ENCODE assay signal across 9 cellular contexts in the genomic region with DNA sequence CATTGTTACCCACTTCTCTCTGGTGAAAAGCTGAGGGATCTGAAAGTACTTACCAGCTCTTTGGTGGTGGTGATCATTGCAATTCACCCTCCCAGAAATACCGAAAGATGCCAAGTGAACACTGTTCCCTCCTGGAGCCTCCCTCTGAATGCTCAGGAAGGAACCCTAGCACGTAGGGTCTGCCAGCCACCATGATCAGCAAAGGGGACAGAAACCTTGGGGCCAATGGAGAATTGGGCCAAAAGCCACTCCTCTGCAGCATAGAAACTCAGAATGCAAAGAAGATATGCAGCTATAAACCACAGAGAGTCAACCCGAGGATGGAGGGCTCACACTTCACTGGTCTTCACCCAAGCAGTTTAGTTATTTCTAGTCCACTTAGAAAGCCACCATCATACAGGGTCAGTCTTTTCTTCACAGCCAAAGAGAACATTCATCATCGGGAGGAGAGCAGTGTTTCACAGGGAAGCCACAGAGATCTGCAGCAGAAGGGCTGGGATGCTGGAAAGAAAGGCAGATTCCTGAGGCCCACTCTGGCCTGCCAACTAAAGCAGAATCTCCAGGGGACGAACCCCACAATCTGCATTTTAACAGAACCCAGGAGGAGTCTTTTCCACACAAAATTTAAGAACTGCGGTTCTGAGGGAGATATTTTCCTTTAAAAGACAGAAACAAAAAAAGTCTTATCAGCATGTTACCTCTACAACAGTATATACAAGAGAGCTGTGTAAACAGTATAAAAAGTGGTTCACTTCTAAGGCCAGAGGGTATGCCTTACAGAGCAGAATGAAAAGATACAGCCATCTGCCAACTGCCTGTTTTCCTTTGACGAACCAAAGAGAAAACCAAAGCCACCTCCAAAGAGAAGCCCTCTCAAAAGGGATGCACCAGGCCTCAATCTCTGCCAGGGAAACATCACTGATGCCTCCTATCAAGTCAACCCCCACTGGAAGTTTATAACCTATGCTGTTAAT. TPM values are rescaled to one million over a fixed set of nuclear protein-coding genes. Genes with fewer than 3 reads are reported as not detected.
DNase-seq lines count a peak whose midpoint lies in the region; ATAC-seq lines count a peak whose summit lies in the region.
"Had no signal": no experiment of that assay in that cellular context is flagged by ENCODE, and none has a peak within 500 bp of the region (broad histone marks: within the 10 kb centered on the region; RNA-seq: fewer than 3 reads in every experiment).

No MANE protein-coding gene starts in this region.

- no peaks in the 10 kb centered on the region for H3K36me3 ChIP-seq in SJSA1

- H3K4me1 Mint-ChIP-seq in memory B cell, result peaks cover 49% of the 10 kb centered on the region

- no peaks in the 10 kb centered on the region for H3K9me3 Mint-ChIP-seq in memory B cell

- no peaks in the 10 kb centered on the region for H3K27me3 ChIP-seq in SJSA1 (replicated peaks)

- no peaks in the 10 kb centered on the region for H3K36me3 Mint-ChIP-seq in memory B cell

- H3K27ac Mint-ChIP-seq in memory B cell, result peak overlapping the region; percentile 56

- H3K9me3 ChIP-seq in SJSA1 (replicated peaks), result no peaks in the 10 kb centered on the region

- peaks cover 84% of the 10 kb centered on the region for H3K4me1 ChIP-seq in SJSA1 (replicated peaks)

- DNase-seq in SJSA1 (ENCODE audit: low read depth in 1 of 2, low spot score in 2 of 2), result no peak
- no peak for DNase-seq in memory B cell (ENCODE audit: low spot score in 2 of 2)
- no peak for DNase-seq in stimulated activated CD4-positive, alpha-beta T cell treated with anti-CD3 and anti-CD28 coated beads, Interleukin-4, amount 100 ng/mL, for 24 hours
- no peak for DNase-seq in putamen (ENCODE audit: low spot score)
- no peak for DNase-seq in iPS-NIHi7 (ENCODE audit: extremely low spot score)
- DNase-seq in RKO (ENCODE audit: low spot score), result no peak

- H3K4me3 ChIP-seq in SJSA1, result no peak overlapping the region

- peak overlapping the region; percentile 42 for H3K4me3 Mint-ChIP-seq in memory B cell

- peak overlapping the region; percentile 71 for H3K27ac ChIP-seq in SJSA1

- H3K27me3 Mint-ChIP-seq in memory B cell, result no peaks in the 10 kb centered on the region

- ATAC-seq in GM18498 (IDR thresholded peaks at IDR 0.05; ENCODE audit: unreplicated experiment) (peak; percentile 54), GM21825 (IDR thresholded peaks at IDR 0.05; ENCODE audit: unreplicated experiment) (peak; percentile 47), memory B cell (ENCODE audit: low read depth) (peak; percentile 25)

RNA-seq across cellular contexts. Expression of a gene that starts 11.3 kb away (rescaled TPM):
- 27.5 and 28.2 TPM in 2 replicates for total RNA-seq in SJSA1 (2014; rRNA removed; shearing (Covaris generic))

RNA-seq across cellular contexts. Expression of a gene that starts 26.1 kb away (rescaled TPM):
- not detected in 2 replicates for total RNA-seq in SJSA1 (2014; rRNA removed; shearing (Covaris generic))
- total RNA-seq: NCI-H460 had no signal
